Comparison of ENCODE assay signal across 1 cellular context in genomic region chr1:206502813-206503212, GRCh38.
TF ChIP-seq lines count a peak whose summit lies in the region.

No MANE protein-coding gene starts in this region.

TF ChIP-seq in HCT116, 20 proteins besides CTCF, POLR2A, EP300 and RAD21 (continued from another document):
- no peak for TF ChIP-seq ZBTB33 (IDR thresholded peaks at IDR 0.05; ENCODE audit: extremely low read depth, insufficient replicate concordance, low read length)
